25 cellular contexts compared by ENCODE assay signal in the genomic region with DNA sequence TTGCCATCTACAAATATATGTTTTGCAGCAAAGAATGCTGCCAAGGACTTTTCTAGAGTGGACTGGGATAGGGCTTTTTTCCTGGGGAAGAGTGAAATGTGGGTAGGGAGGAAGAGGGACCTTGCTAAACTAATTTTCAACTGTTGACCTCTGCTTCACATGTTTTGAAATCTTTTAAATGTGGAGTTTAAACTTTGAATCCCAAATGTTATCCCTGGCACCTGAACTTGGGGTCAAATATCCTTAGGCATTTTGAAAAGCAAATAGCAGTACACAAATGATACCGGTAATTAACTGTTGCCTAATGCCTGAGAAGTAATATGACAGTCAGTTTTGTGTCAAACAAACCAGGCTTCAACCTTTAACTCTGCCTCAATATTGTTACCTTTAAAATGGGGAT.
"Had no signal": no experiment of that assay in that cellular context is flagged by ENCODE, and none has a peak within 500 bp of the region (broad histone marks: within the 10 kb centered on the region; RNA-seq: fewer than 3 reads in every experiment).

No MANE protein-coding gene starts in this region.

- ATAC-seq: effector memory CD8-positive, alpha-beta T cell; esophagus mucosa; gastrocnemius medialis; heart right ventricle; left cardiac atrium; lower lobe of right lung; mucosa of descending colon had no signal

- FAIRE-seq: endometrium, islet of Langerhans, keratinocyte had no signal

- H3K4me1 ChIP-seq: colonic mucosa, esophagus squamous epithelium, gastrocnemius medialis, heart right ventricle, left ventricle myocardium inferior, lower lobe of right lung had no signal

- H3K27ac ChIP-seq: colonic mucosa, epithelial cell of prostate, esophagus squamous epithelium, gastrocnemius medialis, heart right ventricle, left ventricle myocardium inferior, lower lobe of right lung had no signal

- DNase-seq: colonic mucosa; cortex of kidney; effector CD8-positive, alpha-beta T cell; effector memory CD8-positive, alpha-beta T cell; endodermal cell; erythroblast; esophagus squamous epithelium; foreskin fibroblast; foreskin melanocyte; gastrocnemius medialis; glutamatergic neuron; head of caudate nucleus; heart right ventricle; hippocampal formation; left cardiac atrium; left ventricle myocardium inferior; lower lobe of right lung; mesenchymal stem cell; mucosa of descending colon; naive B cell had no signal

- H3K9me3 ChIP-seq: colonic mucosa, esophagus squamous epithelium, gastrocnemius medialis, heart right ventricle, left ventricle myocardium inferior, lower lobe of right lung, mucosa of descending colon had no signal

- H3K36me3 ChIP-seq: colonic mucosa, esophagus squamous epithelium, gastrocnemius medialis, heart right ventricle, left ventricle myocardium inferior, lower lobe of right lung had no signal

- H3K27me3 ChIP-seq: colonic mucosa, esophagus squamous epithelium, gastrocnemius medialis had no signal

- H3K4me3 ChIP-seq: colonic mucosa, esophagus squamous epithelium, gastrocnemius medialis, heart right ventricle, left ventricle myocardium inferior, lower lobe of right lung, mucosa of descending colon had no signal
